In the genomic region with DNA sequence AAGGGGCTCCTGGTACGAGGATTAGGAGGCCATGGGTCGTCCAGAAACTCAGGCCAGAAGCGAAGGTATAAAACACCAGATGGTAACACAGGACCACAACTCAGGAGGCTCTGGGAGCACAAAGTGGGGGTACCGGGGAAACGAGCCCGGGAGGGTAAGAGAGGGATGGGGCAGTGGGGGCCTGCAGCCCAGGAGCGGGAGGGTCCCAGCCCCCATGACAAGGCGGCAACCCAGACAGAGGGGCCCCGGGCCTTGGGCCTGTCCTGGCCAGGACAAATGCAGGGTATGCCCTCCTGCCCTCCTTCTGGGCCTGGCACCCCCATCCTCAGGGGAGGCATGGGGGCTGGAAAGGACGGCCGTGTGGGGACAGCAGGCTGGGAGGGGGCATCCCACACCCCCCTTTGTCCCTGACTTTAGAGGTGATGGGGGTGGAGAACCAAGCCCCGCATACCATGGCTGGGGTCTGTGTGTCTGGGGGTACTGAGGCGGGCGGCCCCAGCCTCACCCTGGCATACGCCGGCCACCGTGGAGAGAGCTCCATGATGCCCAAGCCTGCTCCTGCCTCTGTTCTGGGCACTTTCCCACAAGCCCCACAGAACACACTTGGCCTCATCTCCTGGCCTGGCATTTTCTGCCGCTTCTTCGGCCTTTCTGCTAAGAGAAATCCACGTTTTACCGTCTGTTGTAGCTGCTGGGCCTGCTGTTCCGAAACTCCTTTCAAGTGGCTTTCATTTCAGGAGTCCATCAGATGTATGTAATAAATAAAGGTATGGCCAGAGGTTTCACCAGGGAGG, we compare ENCODE assay signal across 13 cellular contexts. TPM values are rescaled to one million over a fixed set of nuclear protein-coding genes. Genes with fewer than 3 reads are reported as not detected.
DNase-seq lines count a peak whose midpoint lies in the region; ATAC-seq and TF ChIP-seq lines count a peak whose summit lies in the region.
"Had no signal": no experiment of that assay in that cellular context is flagged by ENCODE, and none has a peak within 500 bp of the region (broad histone marks: within the 10 kb centered on the region; RNA-seq: fewer than 3 reads in every experiment).

No MANE protein-coding gene starts in this region.

- H3K4me1 ChIP-seq in DND-41 (ENCODE audit: insufficient read depth, low read length) = peaks cover 38% of the 10 kb centered on the region
- H3K4me1 ChIP-seq in osteoblast (ENCODE audit: insufficient read depth, low read length) = peaks cover 40% of the 10 kb centered on the region
- peaks cover 14% of the 10 kb centered on the region for H3K4me1 ChIP-seq in body of pancreas
- H3K4me1 ChIP-seq in breast epithelium = no peaks in the 10 kb centered on the region

- H3K27ac ChIP-seq in DND-41 (ENCODE audit: low read length) (peak overlapping the region; percentile 83), KOPT-K1 (ENCODE audit: low read depth, low read length, poor library complexity, severe bottlenecking) (peak overlapping the region; percentile 99), osteoblast (ENCODE audit: low read depth, low read length) (peak overlapping the region; percentile 99), body of pancreas (no peak overlapping the region), breast epithelium (no peak overlapping the region)
- H3K27ac ChIP-seq: heart right ventricle had no signal

- TF ChIP-seq CTCF in DND-41 (IDR thresholded peaks at IDR 0.05; ENCODE audit: borderline replicate concordance, extremely low read depth, low read length, poor library complexity, severe bottlenecking) (no peak), brain (conservative IDR thresholded peaks at IDR 0.05) (no peak), osteoblast (IDR thresholded peaks at IDR 0.05; ENCODE audit: extremely low read depth, low read depth, low read length) (no peak), body of pancreas (IDR thresholded peaks at IDR 0.05) (no peak), breast epithelium (IDR thresholded peaks at IDR 0.05) (no peak)

- in situ Hi-C loops in ACHN (cut with HindIII; ENCODE audit: low pct_ligation_motif_present, low pct_unique_long_range_greater_than_20kb, low sequenced_read_pairs) = no loop called here

- TF ChIP-seq POLR2A in body of pancreas (IDR thresholded peaks at IDR 0.05) = no peak
- no peak for TF ChIP-seq POLR2A in breast epithelium (IDR thresholded peaks at IDR 0.05)

- no peaks in the 10 kb centered on the region for H3K27me3 ChIP-seq in DND-41 (ENCODE audit: insufficient read depth, low read length, poor library complexity)
- no peaks in the 10 kb centered on the region for H3K27me3 ChIP-seq in osteoblast (ENCODE audit: insufficient read depth, low read length)
- H3K27me3 ChIP-seq in body of pancreas = no peaks in the 10 kb centered on the region
- H3K27me3 ChIP-seq in breast epithelium = peaks cover 0 to 4% of the 10 kb centered on the region in 2 donors

- no peaks in the 10 kb centered on the region for H3K9me3 Mint-ChIP-seq in brain
- H3K9me3 Mint-ChIP-seq: activated CD4-positive, alpha-beta T cell treated with anti-CD3 and anti-CD28 coated beads, Interleukin-2, amount 10 ng/mL, durations not matched to agents 24 days and 14 days; memory B cell had no signal

- H3K4me3 ChIP-seq in DND-41 (ENCODE audit: low read depth in 1 of 2, low read length in 2 of 2) (no peak overlapping the region), osteoblast (ENCODE audit: insufficient read depth, low read length) (no peak overlapping the region), body of pancreas (no peak overlapping the region), breast epithelium (no peak overlapping the region)
- H3K4me3 ChIP-seq: heart right ventricle had no signal

- H3K36me3 Mint-ChIP-seq in brain = no peaks in the 10 kb centered on the region
- H3K36me3 Mint-ChIP-seq: memory B cell had no signal

- ATAC-seq in DND-41 (ENCODE audit: insufficient read depth, low read depth) (no peak), HG03108 (IDR thresholded peaks at IDR 0.05; ENCODE audit: unreplicated experiment) (no peak), body of pancreas (no peak)
- ATAC-seq: heart right ventricle had no signal

- 88 to 89% methylated on average over 17 to 18 of the region's 22 CpGs for WGBS in body of pancreas, 2 donors

- peak overlapping the region in 4 of 5 experiments; percentile 62 to 89 (median 78) for H3K27ac Mint-ChIP-seq in brain
- H3K27ac Mint-ChIP-seq: activated CD4-positive, alpha-beta T cell treated with anti-CD3 and anti-CD28 coated beads, Interleukin-2, amount 10 ng/mL, durations not matched to agents 24 days and 14 days; memory B cell had no signal

- no peak overlapping the region for H3K4me3 Mint-ChIP-seq in brain
- H3K4me3 Mint-ChIP-seq: activated CD4-positive, alpha-beta T cell treated with anti-CD3 and anti-CD28 coated beads, Interleukin-2, amount 10 ng/mL, durations not matched to agents 24 days and 14 days; memory B cell had no signal

- peaks cover 2% of the 10 kb centered on the region for H3K27me3 Mint-ChIP-seq in brain
- H3K27me3 Mint-ChIP-seq: activated CD4-positive, alpha-beta T cell treated with anti-CD3 and anti-CD28 coated beads, Interleukin-2, amount 10 ng/mL, durations not matched to agents 24 days and 14 days; memory B cell had no signal

- DNase-seq in DND-41 (no peak), osteoblast (ENCODE audit: insufficient read length, low spot score, missing footprints) (no peak), ACHN (no peak), body of pancreas (no peak), breast epithelium (ENCODE audit: low spot score in 2 of 2) (no peak)
- DNase-seq: activated CD4-positive, alpha-beta T cell treated with anti-CD3 and anti-CD28 coated beads, Interleukin-2, amount 10 ng/mL, durations not matched to agents 24 days and 14 days; heart right ventricle; NCI-H1048; NCI-H524 had no signal

- intact Hi-C loops in body of pancreas (cut with DNase I) = no loop called here
- intact Hi-C loops in breast epithelium (cut with DNase I; ENCODE audit: low total_unique reads) = no loop called here

- H3K9ac ChIP-seq in DND-41 (ENCODE audit: low read depth, low read length) = no peak overlapping the region

- H3K4me1 Mint-ChIP-seq in brain = peaks cover 57% of the 10 kb centered on the region

- H3K4me2 ChIP-seq in DND-41 (ENCODE audit: insufficient read depth, low read length) = no peak overlapping the region
- H3K4me2 ChIP-seq in osteoblast (ENCODE audit: insufficient read depth, low read length) = no peak overlapping the region

- no peaks in the 10 kb centered on the region for H3K36me3 ChIP-seq in DND-41 (ENCODE audit: insufficient read depth, low read length)
- H3K36me3 ChIP-seq in KOPT-K1 (ENCODE audit: insufficient read depth, low read length) = no peaks in the 10 kb centered on the region
- peaks cover 20% of the 10 kb centered on the region for H3K36me3 ChIP-seq in osteoblast (ENCODE audit: insufficient read depth, low read length)
- H3K36me3 ChIP-seq in body of pancreas (replicated peaks in 1 of 2; ENCODE audit: insufficient read depth in 1 of 2, low read depth in 2 of 2) = no peaks in the 10 kb centered on the region
- H3K36me3 ChIP-seq in breast epithelium = no peaks in the 10 kb centered on the region
- H3K36me3 ChIP-seq: heart right ventricle had no signal

- no peak overlapping the region for H2AFZ ChIP-seq in DND-41 (ENCODE audit: low read depth, low read length)
- H2AFZ ChIP-seq in osteoblast (ENCODE audit: low read length) = no peak overlapping the region

- no peaks in the 10 kb centered on the region for H3K9me3 ChIP-seq in DND-41 (ENCODE audit: insufficient read depth, low read length, severe bottlenecking)
- no peaks in the 10 kb centered on the region for H3K9me3 ChIP-seq in KOPT-K1 (ENCODE audit: insufficient read depth, low read length, poor library complexity, severe bottlenecking)
- no peaks in the 10 kb centered on the region for H3K9me3 ChIP-seq in osteoblast (ENCODE audit: low read depth, low read length)
- no peaks in the 10 kb centered on the region for H3K9me3 ChIP-seq in body of pancreas
- H3K9me3 ChIP-seq in breast epithelium = no peaks in the 10 kb centered on the region
- H3K9me3 ChIP-seq: heart right ventricle had no signal

- H4K20me1 ChIP-seq in DND-41 (ENCODE audit: insufficient read depth, low read length) (no peaks in the 10 kb centered on the region), osteoblast (ENCODE audit: insufficient read depth, low read length) (no peaks in the 10 kb centered on the region)

- H3K79me2 ChIP-seq in DND-41 (ENCODE audit: insufficient read depth, low read length) (peaks cover 16% of the 10 kb centered on the region), osteoblast (ENCODE audit: insufficient read depth, low read length) (peaks cover 35% of the 10 kb centered on the region)

RNA-seq across cellular contexts. Expression of a gene that starts 46.9 kb away (rescaled TPM):
- polyA plus RNA-seq in brain (ENCODE audit: insufficient read depth, low read depth, low replicate concordance) = 69.2 TPM
- total RNA-seq in osteoblast = 39.8 and 49.2 TPM in 2 replicates
- total RNA-seq in body of pancreas = 10 to 100 TPM; 32.2 to 79.1 TPM
- 10 to 100 TPM; 49.8 to 63.7 (median 53.3) TPM for total RNA-seq in breast epithelium

Comparison
In these comparisons a context has a peak if more than half of its experiments do, and no peak if none do; other contexts are left out.
1. H3K27ac ChIP-seq: peak in DND-41 (single experiment), KOPT-K1 (single experiment) and osteoblast (single experiment); none in body of pancreas (0 of 4) and breast epithelium (0 of 2).